ENCODE assay signal across 36 cellular contexts in the genomic region with DNA sequence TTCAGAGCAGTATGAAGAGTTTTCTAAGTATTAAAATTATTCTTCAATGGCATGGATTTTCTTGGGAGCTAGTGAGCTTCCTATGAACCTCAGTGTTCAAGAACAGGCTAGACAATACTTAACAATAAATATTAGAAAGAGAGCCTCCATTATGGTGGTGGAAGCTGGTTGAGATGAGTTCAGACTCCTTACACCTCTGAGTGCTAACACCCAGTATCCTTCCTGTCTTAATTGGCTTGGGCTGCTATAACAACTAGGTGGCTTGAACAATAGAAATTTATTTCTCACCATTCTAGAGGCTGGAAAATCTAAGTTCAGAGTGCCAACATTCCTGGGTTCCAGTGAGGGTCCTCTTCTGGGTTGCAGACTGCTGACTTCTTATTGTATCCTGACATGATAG.
"Had no signal": no experiment of that assay in that cellular context is flagged by ENCODE, and none has a peak within 500 bp of the region (broad histone marks: within the 10 kb centered on the region; RNA-seq: fewer than 3 reads in every experiment).

No MANE protein-coding gene starts in this region.

- H3K27ac Mint-ChIP-seq: activated B cell treated with CpG ODN at 0.5 μM for 24 hours; activated CD4-positive, alpha-beta memory T cell treated with anti-CD3 and anti-CD28 coated beads for 36 hours; activated CD4-positive, alpha-beta T cell treated with anti-CD3 and anti-CD28 coated beads, Interleukin-2, amount 10 ng/mL, durations not matched to agents 24 days and 14 days; activated CD8-positive, alpha-beta T cell treated with anti-CD3 and anti-CD28 coated beads for 36 hours; activated naive CD4-positive, alpha-beta T cell treated with anti-CD3 and anti-CD28 coated beads for 36 hours; activated naive CD4-positive, alpha-beta T cell treated with anti-CD3 and anti-CD28 coated beads, Interleukin-2, amount 50 U/mL, for 72 hours; activated naive CD8-positive, alpha-beta T cell treated with anti-CD3 and anti-CD28 coated beads for 36 hours; activated T-cell treated with anti-CD3 and anti-CD28 coated beads, Interleukin-2, amount 50 U/mL, for 72 hours; activated T-helper 1 cell treated with anti-CD3 and anti-CD28 coated beads, Interleukin-12 subunit alpha, Interleukin-12 subunit beta, Interleukin-2, Interleukin-4 antibody, amounts not matched to agents 30 ng/mL and 10 ng/mL and 1 ng/mL, durations not matched to agents 14 hours and 24 hours and 36 hours; activated T-helper 17 cell treated with anti-CD3 and anti-CD28 coated beads, Interleukin-2, amount 50 U/mL, for 72 hours; T-helper 1 cell treated with Interleukin-12 subunit alpha and Interleukin-12 subunit beta and Interleukin-4 antibody, amounts not matched to agents 30 μg/mL and 1 μg/mL, for 36 hours; T-helper 2 cell treated with Interferon-gamma antibody and Interleukin-4, amounts not matched to agents 5 μg/mL and 100 μg/mL, for 36 hours had no signal

- H3K4me1 Mint-ChIP-seq: activated B cell treated with CpG ODN at 0.5 μM for 24 hours; activated CD4-positive, alpha-beta T cell treated with anti-CD3 and anti-CD28 coated beads, Interleukin-2, amount 10 ng/mL, durations not matched to agents 24 days and 14 days; activated T-helper 17 cell treated with anti-CD3 and anti-CD28 coated beads, Interleukin-2, amount 50 U/mL, for 72 hours had no signal

- H3K27ac ChIP-seq: adrenal gland, body of pancreas, brain microvascular endothelial cell, breast epithelium, VCaP had no signal

- H3K27me3 Mint-ChIP-seq: activated CD8-positive, alpha-beta T cell treated with anti-CD3 and anti-CD28 coated beads for 36 hours; activated naive CD8-positive, alpha-beta T cell treated with anti-CD3 and anti-CD28 coated beads for 36 hours; activated T-helper 17 cell treated with anti-CD3 and anti-CD28 coated beads, Interleukin-2, amount 50 U/mL, for 72 hours had no signal

- DNase-seq: activated B cell treated with CpG ODN at 0.5 μM for 24 hours; activated CD4-positive, alpha-beta memory T cell treated with anti-CD3 and anti-CD28 coated beads for 36 hours; activated CD4-positive, alpha-beta T cell treated with anti-CD3 and anti-CD28 coated beads for 4 hours; activated CD4-positive, alpha-beta T cell treated with anti-CD3 and anti-CD28 coated beads, Interleukin-2, amount 10 ng/mL, durations not matched to agents 24 days and 14 days; activated CD4-positive, alpha-beta T cell treated with anti-CD3 and anti-CD28 coated beads, Interleukin-2, amount 50 U/mL, for 1 hour; activated CD4-positive, alpha-beta T cell treated with anti-CD3 and anti-CD28 coated beads, Interleukin-2, amount 50 U/mL, for 4 hours; activated CD4-positive, CD25-positive, alpha-beta regulatory T cell treated with anti-CD3 and anti-CD28 coated beads, Interleukin-2, amount 50 U/mL, for 72 hours; activated CD8-positive, alpha-beta memory T cell treated with anti-CD3 and anti-CD28 coated beads, Interleukin-2, amount 50 U/mL, for 4 hours; activated CD8-positive, alpha-beta T cell treated with anti-CD3 and anti-CD28 coated beads for 36 hours; activated effector memory CD4-positive, alpha-beta T cell treated with anti-CD3 and anti-CD28 coated beads, Interleukin-2, amount 50 U/mL, for 16 hours; activated gamma-delta T cell treated with Interleukin-2 at 50 U/mL for 16 hours; activated naive CD4-positive, alpha-beta T cell; activated naive CD4-positive, alpha-beta T cell treated with anti-CD3 and anti-CD28 coated beads for 36 hours; activated naive CD4-positive, alpha-beta T cell treated with anti-CD3 and anti-CD28 coated beads, Interleukin-2, amount 50 U/mL, for 16 hours; activated naive CD8-positive, alpha-beta T cell treated with anti-CD3 and anti-CD28 coated beads for 36 hours; activated T-cell treated with anti-CD3 and anti-CD28 coated beads for 4 hours; activated T-cell treated with anti-CD3 and anti-CD28 coated beads, Interleukin-2, amount 50 U/mL, for 1 hour; activated T-cell treated with anti-CD3 and anti-CD28 coated beads, Interleukin-2, amount 50 U/mL, for 4 hours; activated T-cell treated with anti-CD3 and anti-CD28 coated beads, Interleukin-2, amount 50 U/mL, for 72 hours; adrenal gland; amniotic stem cell; aorta; body of pancreas; brain microvascular endothelial cell; central memory CD4-positive, alpha-beta T cell; SW 1271; T-helper 1 cell; T-helper 2 cell; T-helper 9 cell had no signal

- H3K9me3 Mint-ChIP-seq: activated B cell treated with CpG ODN at 0.5 μM for 24 hours; activated CD4-positive, alpha-beta memory T cell treated with anti-CD3 and anti-CD28 coated beads for 36 hours; activated CD8-positive, alpha-beta T cell treated with anti-CD3 and anti-CD28 coated beads for 36 hours; activated naive CD4-positive, alpha-beta T cell treated with anti-CD3 and anti-CD28 coated beads for 36 hours; activated naive CD8-positive, alpha-beta T cell treated with anti-CD3 and anti-CD28 coated beads for 36 hours; activated T-cell treated with anti-CD3 and anti-CD28 coated beads, Interleukin-2, amount 50 U/mL, for 4 hours; T-helper 2 cell treated with Interferon-gamma antibody and Interleukin-4, amounts not matched to agents 5 μg/mL and 100 μg/mL, for 36 hours had no signal

- ATAC-seq: activated CD8-positive, alpha-beta T cell treated with anti-CD3 and anti-CD28 coated beads for 36 hours; activated naive CD4-positive, alpha-beta T cell treated with anti-CD3 and anti-CD28 coated beads, Interleukin-2, amount 50 U/mL, for 72 hours; activated T-cell treated with anti-CD3 and anti-CD28 coated beads, Interleukin-2, amount 50 U/mL, for 4 hours; activated T-cell treated with anti-CD3 and anti-CD28 coated beads, Interleukin-2, amount 50 U/mL, for 72 hours; activated T-helper 17 cell treated with anti-CD3 and anti-CD28 coated beads, Interleukin-2, amount 50 U/mL, for 72 hours; body of pancreas had no signal

- H3K36me3 Mint-ChIP-seq: activated CD4-positive, alpha-beta memory T cell treated with anti-CD3 and anti-CD28 coated beads for 36 hours; activated naive CD4-positive, alpha-beta T cell treated with anti-CD3 and anti-CD28 coated beads, Interleukin-2, amount 50 U/mL, for 72 hours; activated naive CD8-positive, alpha-beta T cell treated with anti-CD3 and anti-CD28 coated beads for 36 hours had no signal

- H3K4me3 Mint-ChIP-seq: activated B cell treated with CpG ODN at 0.5 μM for 24 hours; activated CD4-positive, alpha-beta memory T cell treated with anti-CD3 and anti-CD28 coated beads for 36 hours; activated CD4-positive, alpha-beta T cell treated with anti-CD3 and anti-CD28 coated beads, Interleukin-2, amount 10 ng/mL, durations not matched to agents 24 days and 14 days; activated CD8-positive, alpha-beta T cell treated with anti-CD3 and anti-CD28 coated beads for 36 hours; activated naive CD4-positive, alpha-beta T cell treated with anti-CD3 and anti-CD28 coated beads for 36 hours; activated naive CD8-positive, alpha-beta T cell treated with anti-CD3 and anti-CD28 coated beads for 36 hours; activated T-cell treated with anti-CD3 and anti-CD28 coated beads, Interleukin-2, amount 50 U/mL, for 4 hours; activated T-cell treated with anti-CD3 and anti-CD28 coated beads, Interleukin-2, amount 50 U/mL, for 72 hours; activated T-helper 1 cell treated with anti-CD3 and anti-CD28 coated beads, Interleukin-12 subunit alpha, Interleukin-12 subunit beta, Interleukin-2, Interleukin-4 antibody, amounts not matched to agents 30 ng/mL and 10 ng/mL and 1 ng/mL, durations not matched to agents 14 hours and 24 hours and 36 hours; activated T-helper 17 cell treated with anti-CD3 and anti-CD28 coated beads, Interleukin-2, amount 50 U/mL, for 72 hours; T-helper 1 cell treated with Interleukin-12 subunit alpha and Interleukin-12 subunit beta and Interleukin-4 antibody, amounts not matched to agents 30 μg/mL and 1 μg/mL, for 36 hours; T-helper 2 cell treated with Interferon-gamma antibody and Interleukin-4, amounts not matched to agents 5 μg/mL and 100 μg/mL, for 36 hours had no signal

- H3K27me3 ChIP-seq: adrenal gland, body of pancreas, brain microvascular endothelial cell, breast epithelium had no signal

- H3K4me1 ChIP-seq: adrenal gland, body of pancreas, breast epithelium had no signal

- H3K36me3 ChIP-seq: adrenal gland, brain microvascular endothelial cell, breast epithelium had no signal

- H3K4me3 ChIP-seq: adrenal gland, body of pancreas, breast epithelium had no signal

- H3K9me3 ChIP-seq: adrenal gland, body of pancreas, breast epithelium had no signal
